Comparison of ENCODE assay signal across 18 cellular contexts in the genomic region with DNA sequence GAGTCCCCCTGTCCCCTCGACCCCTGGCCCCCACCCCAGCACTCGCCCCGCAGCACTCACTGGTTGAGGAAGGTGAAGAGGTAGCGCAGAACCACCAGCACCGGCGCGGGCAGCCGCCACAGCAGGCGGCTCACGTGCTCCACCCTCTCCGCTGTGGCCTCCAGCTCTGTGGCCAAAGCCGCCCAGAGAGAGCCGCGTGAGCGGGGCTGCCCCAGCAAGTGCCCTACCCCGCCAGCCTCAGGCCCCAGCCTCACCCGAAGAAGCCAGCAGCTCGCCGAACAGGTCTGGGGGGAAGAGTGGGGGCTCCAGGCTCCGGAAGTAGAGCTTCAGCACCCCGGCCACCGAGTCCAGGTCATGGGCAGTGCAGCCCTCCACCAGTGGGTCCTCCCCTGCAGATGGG. TPM values are rescaled to one million over a fixed set of nuclear protein-coding genes. Genes with fewer than 3 reads are reported as not detected.
DNase-seq lines count a peak whose midpoint lies in the region; ATAC-seq, FAIRE-seq and TF ChIP-seq lines count a peak whose summit lies in the region.
"Had no signal": no experiment of that assay in that cellular context is flagged by ENCODE, and none has a peak within 500 bp of the region (broad histone marks: within the 10 kb centered on the region; RNA-seq: fewer than 3 reads in every experiment).

No MANE protein-coding gene starts in this region.

- H3K36me3 ChIP-seq in K562 (ENCODE audit: control insufficient read depth, insufficient read depth, low read length): peaks cover 18% of the 10 kb centered on the region; the same call in 2 of the 3 replicates
- H3K36me3 ChIP-seq in kidney (ENCODE audit: control insufficient read depth in 1 of 2, insufficient read depth in 2 of 2, low read length in 2 of 2): no peaks in the 10 kb centered on the region

- FAIRE-seq in K562 (lab: Jason Lieb, UNC): no peak
- FAIRE-seq in kidney (lab: Jason Lieb, UNC): no peak
- no peak for FAIRE-seq in HTR-8/SVneo (lab: Jason Lieb, UNC)
- FAIRE-seq: G401.6, GM12892, H1 had no signal

- no peak overlapping the region for H3K27ac ChIP-seq in K562 (ENCODE audit: extremely low read depth, low read depth, low read length)
- no peak overlapping the region for H3K27ac ChIP-seq in kidney (ENCODE audit: low read depth in 2 of 2, low read length in 2 of 2)
- H3K27ac ChIP-seq: GM23248 had no signal

- H3K4me1 ChIP-seq in K562 (replicated peaks in 1 of 2; ENCODE audit: control insufficient read depth in 2 of 2, insufficient read depth in 2 of 2, low read length in 2 of 2) (peaks cover 0 to 54% of the 10 kb centered on the region in 2 experiments; a peak in 3 of 5 replicates), kidney (ENCODE audit: control insufficient read depth in 1 of 2, insufficient read depth in 1 of 2, low read depth in 1 of 2, low read length in 2 of 2) (no peaks in the 10 kb centered on the region)

- no peaks in the 10 kb centered on the region for H3K79me2 ChIP-seq in K562 (ENCODE audit: control insufficient read depth, insufficient read depth, low read length)

- no peak overlapping the region for H2AFZ ChIP-seq in K562 (ENCODE audit: low read depth, low read length)
- H2AFZ ChIP-seq: GM23248 had no signal

- H3K9ac ChIP-seq in K562 (ENCODE audit: insufficient read depth in 1 of 2, low read depth in 2 of 2, low read length in 2 of 2) (no peak overlapping the region), kidney (ENCODE audit: low read length in 2 of 2) (no peak overlapping the region)
- H3K9ac ChIP-seq: GM23248 had no signal

- CTCF ChIA-PET in K562 (lab: Yijun Ruan, JAX; ENCODE audit: low intra/inter-chr PET ratio): no interaction called here

- in situ Hi-C loops in K562 (cut with MboI): no loop called here

- H3K27me3 ChIP-seq in K562 (ENCODE audit: control insufficient read depth in 2 of 2, insufficient read depth in 2 of 2, low read length in 2 of 2): no peaks in the 10 kb centered on the region

- H3K9me3 ChIP-seq in K562 (replicated peaks; ENCODE audit: control insufficient read depth, insufficient read depth, low read depth, low read length) (no peaks in the 10 kb centered on the region), kidney (ENCODE audit: control insufficient read depth in 1 of 2, low read length in 2 of 2) (no peaks in the 10 kb centered on the region)

- H3K4me2 ChIP-seq in K562 (ENCODE audit: insufficient read depth, low read length): no peak overlapping the region

- no TSS peak for BruUV-seq in K562 (replicated peaks; lab: Mats Ljungman, UMichigan)

- no peaks in the 10 kb centered on the region for H3K9me1 ChIP-seq in K562 (ENCODE audit: control insufficient read depth, insufficient read depth, low read length)

- no peak for ATAC-seq in K562

- POLR2A ChIA-PET in K562 (lab: Yijun Ruan, JAX): interaction anchor here (0.6 to 1.2 kb wide), 2 partner anchors 15 to 32 kb away, joined by 3 read pairs; no protein-coding TSS in a partner anchor

- DNase-seq in K562 (ENCODE audit: extremely low read depth in 1 of 4, low spot score in 3 of 4) (no peak), kidney (peak; percentile 76), HTR-8/SVneo (ENCODE audit: insufficient read length, low spot score) (no peak), NCI-H2227 (lab: John Stamatoyannopoulos, UW; ENCODE audit: unreplicated experiment) (no peak)
- no peak for DNase-seq in stimulated activated CD4-positive, alpha-beta T cell treated with anti-CD3 and anti-CD28 coated beads, Interleukin-15, amount 100 ng/mL, for 24 hours
- DNase-seq: CD4-positive, alpha-beta memory T cell; COR-L47; DMS79 treated with DMSO at 0.1 percent for 48 hours had no signal

- H3K4me3 ChIP-seq in K562 (no peak overlapping the region), kidney (ENCODE audit: low read length in 2 of 2) (no peak overlapping the region)
- H3K4me3 ChIP-seq: GM23248 had no signal

- WGBS in K562 (ENCODE audit: insufficient coverage, low coverage, missing lambda C conversion rate): 100% methylated on average over 4 of the region's 22 CpGs

- H4K20me1 ChIP-seq in K562 (replicated peaks; ENCODE audit: control insufficient read depth, insufficient read depth, low read length): peaks cover 5% of the 10 kb centered on the region; the same call in 1 of the 2 replicates

- TF ChIP-seq EP300 in Ishikawa (IDR thresholded peaks at IDR 0.05; ENCODE audit: borderline replicate concordance) (no peak), K562 (IDR thresholded peaks at IDR 0.05; ENCODE audit: low read length) (no peak)

- intact Hi-C loops in K562 (cut with micrococcal nuclease) (no loop called here), kidney (cut with DNase I) (no loop called here)

- no peak for TF ChIP-seq RAD21 in Ishikawa (IDR thresholded peaks at IDR 0.05; ENCODE audit: low read depth)
- TF ChIP-seq RAD21 in K562 (CRISPR knock-in tag; conservative IDR thresholded peaks at IDR 0.05 in 1 of 2, IDR thresholded peaks at IDR 0.05 in 1 of 2): no peak

- TF ChIP-seq CTCF in K562 (IDR thresholded peaks at IDR 0.05 in 2 of 3, conservative IDR thresholded peaks at IDR 0.05 in 1 of 3; ENCODE audit: insufficient read depth in 2 of 3, low read depth in 1 of 3, low read length in 3 of 3) (no peak), kidney (IDR thresholded peaks at IDR 0.05; ENCODE audit: borderline replicate concordance, extremely low read depth, insufficient read depth) (no peak)

- TF ChIP-seq POLR2A in K562 (conservative IDR thresholded peaks at IDR 0.05): no peak

RNA-seq across cellular contexts. Expression of a gene that starts 6.0 kb away (rescaled TPM):
- total RNA-seq in K562 (2011; cell fraction: chromatin; rRNA removed; ENCODE audit: low replicate concordance): not detected in 2 replicates
- total RNA-seq in K562 (2011; cell fraction: nucleolus; rRNA removed): not detected in 2 replicates
- total RNA-seq in K562 (2011; cell fraction: nucleoplasm; rRNA removed): not detected in 2 replicates
- total RNA-seq in K562 (2014; rRNA removed) (not detected in 2 replicates), K562 (2014; rRNA removed; fragmentation: Illumina TruSeq; extraction: Trizol) (not detected in 2 replicates), K562 (2015; rRNA removed; fragmentation: Illumina TruSeq; extraction: Trizol) (not detected in 2 replicates), K562 (2021) (not detected in 2 replicates), kidney (2.3 TPM)
- polyA plus RNA-seq in K562 (2011; rRNA removed) (not detected in 2 replicates), K562 (2014; fragmentation: Illumina TruSeq; extraction: Trizol) (not detected in 2 replicates), K562 (2014; fragmentation: Nextera tagmentation; extraction: Ambion mirVana) (not detected), K562 (2014; rRNA removed) (not detected in 2 replicates), kidney (ENCODE audit: insufficient read depth, low read depth, low replicate concordance) (22.1 TPM)
- polyA plus RNA-seq in K562 (2011; cell fraction: cytosol; rRNA removed): not detected in 2 replicates
- polyA plus RNA-seq in K562 (2011; cell fraction: nucleus; rRNA removed): not detected in 2 replicates
- polyA plus RNA-seq in K562 (2012): 0.56 and 0.65 TPM in 2 replicates
- not detected in 2 replicates for polyA minus RNA-seq in K562 (2011; rRNA and poly(A)+ RNA removed)
- polyA minus RNA-seq in K562 (2011; cell fraction: cytosol; rRNA and poly(A)+ RNA removed): not detected in 2 replicates
- not detected in 2 replicates for polyA minus RNA-seq in K562 (2011; cell fraction: nucleus; rRNA and poly(A)+ RNA removed)
- total RNA-seq: A673; Calu3; CD4-positive, alpha-beta memory T cell; Daoy; GM23248; H1; H7 had no signal
- polyA plus RNA-seq: BJ, GM23248 had no signal

RNA-seq across cellular contexts. Expression of a gene that starts 15.6 kb away (rescaled TPM):
- 54.8 and 157 TPM in 2 replicates for total RNA-seq in K562 (2011; cell fraction: chromatin; rRNA removed; ENCODE audit: low replicate concordance)
- total RNA-seq in K562 (2011; cell fraction: nucleolus; rRNA removed): 105 and 155 TPM in 2 replicates
- total RNA-seq in K562 (2011; cell fraction: nucleoplasm; rRNA removed): 55.0 and 81.2 TPM in 2 replicates
- total RNA-seq in K562 (2014; rRNA removed) (52.7 and 81.2 TPM in 2 replicates), K562 (2014; rRNA removed; fragmentation: Illumina TruSeq; extraction: Trizol) (3.1 and 5.5 TPM in 2 replicates), K562 (2015; rRNA removed; fragmentation: Illumina TruSeq; extraction: Trizol) (32.7 and 36.8 TPM in 2 replicates), K562 (2021) (70.5 and 81.8 TPM in 2 replicates), kidney (73.0 TPM)
- polyA plus RNA-seq in K562 (2011; rRNA removed) (9.6 and 29.7 TPM in 2 replicates), K562 (2014; fragmentation: Illumina TruSeq; extraction: Trizol) (13.5 and 40.2 TPM in 2 replicates), K562 (2014; fragmentation: Nextera tagmentation; extraction: Ambion mirVana) (1 to 10 TPM in 1 of 2 experiments, under 1 TPM in 1; 0.30 to 1.7 TPM), K562 (2014; rRNA removed) (63.7 and 77.8 TPM in 2 replicates), kidney (ENCODE audit: insufficient read depth, low read depth, low replicate concordance) (38.3 TPM)
- 21.0 and 26.6 TPM in 2 replicates for polyA plus RNA-seq in K562 (2011; cell fraction: cytosol; rRNA removed)
- 174 and 259 TPM in 2 replicates for polyA plus RNA-seq in K562 (2011; cell fraction: nucleus; rRNA removed)
- polyA plus RNA-seq in K562 (2012): 59.1 and 135 TPM in 2 replicates
- polyA minus RNA-seq in K562 (2011; rRNA and poly(A)+ RNA removed): 3.6 and 6.7 TPM in 2 replicates
- polyA minus RNA-seq in K562 (2011; cell fraction: cytosol; rRNA and poly(A)+ RNA removed): 13.5 and 33.9 TPM in 2 replicates
- 26.9 and 53.0 TPM in 2 replicates for polyA minus RNA-seq in K562 (2011; cell fraction: nucleus; rRNA and poly(A)+ RNA removed)

RNA-seq across cellular contexts. Expression of a gene that starts 24.4 kb away (rescaled TPM):
- 126 and 302 TPM in 2 replicates for total RNA-seq in K562 (2011; cell fraction: chromatin; rRNA removed; ENCODE audit: low replicate concordance)
- total RNA-seq in K562 (2011; cell fraction: nucleolus; rRNA removed): 207 and 213 TPM in 2 replicates
- total RNA-seq in K562 (2011; cell fraction: nucleoplasm; rRNA removed): 179 and 187 TPM in 2 replicates
- 152 and 196 TPM in 2 replicates for total RNA-seq in K562 (2014; rRNA removed)
- total RNA-seq in K562 (2014; rRNA removed; fragmentation: Illumina TruSeq; extraction: Trizol): 101 and 103 TPM in 2 replicates
- 134 and 146 TPM in 2 replicates for total RNA-seq in K562 (2015; rRNA removed; fragmentation: Illumina TruSeq; extraction: Trizol)
- total RNA-seq in K562 (2021): 226 and 231 TPM in 2 replicates
- 105 and 117 TPM in 2 replicates for polyA plus RNA-seq in K562 (2011; rRNA removed)
- 174 and 276 TPM in 2 replicates for polyA plus RNA-seq in K562 (2011; cell fraction: cytosol; rRNA removed)
- polyA plus RNA-seq in K562 (2011; cell fraction: nucleus; rRNA removed): 211 and 324 TPM in 2 replicates
- 177 and 213 TPM in 2 replicates for polyA plus RNA-seq in K562 (2012)
- 192 and 229 TPM in 2 replicates for polyA plus RNA-seq in K562 (2014; fragmentation: Illumina TruSeq; extraction: Trizol)
- polyA plus RNA-seq in K562 (2014; fragmentation: Nextera tagmentation; extraction: Ambion mirVana): 10 to 100 TPM; 11.1 to 26.5 TPM
- polyA plus RNA-seq in K562 (2014; rRNA removed): 250 and 277 TPM in 2 replicates
- polyA minus RNA-seq in K562 (2011; rRNA and poly(A)+ RNA removed): 45.9 and 88.5 TPM in 2 replicates
- 72.1 and 79.8 TPM in 2 replicates for polyA minus RNA-seq in K562 (2011; cell fraction: cytosol; rRNA and poly(A)+ RNA removed)
- polyA minus RNA-seq in K562 (2011; cell fraction: nucleus; rRNA and poly(A)+ RNA removed): 70.5 and 80.1 TPM in 2 replicates
- 79.3 TPM for total RNA-seq in kidney
- polyA plus RNA-seq in kidney (ENCODE audit: insufficient read depth, low read depth, low replicate concordance): 120 TPM

RNA-seq across cellular contexts. Expression of a gene that starts 24.5 kb away (rescaled TPM):
- total RNA-seq in K562 (2011; cell fraction: chromatin; rRNA removed; ENCODE audit: low replicate concordance): 1.9 and 4.7 TPM in 2 replicates
- 1.1 and 2.7 TPM in 2 replicates for total RNA-seq in K562 (2011; cell fraction: nucleolus; rRNA removed)
- 1.5 and 1.8 TPM in 2 replicates for total RNA-seq in K562 (2011; cell fraction: nucleoplasm; rRNA removed)
- total RNA-seq in K562 (2014; rRNA removed): 0.09 and 0.24 TPM in 2 replicates
- 0.10 and 0.40 TPM in 2 replicates for total RNA-seq in K562 (2014; rRNA removed; fragmentation: Illumina TruSeq; extraction: Trizol)
- 0.11 and 0.36 TPM in 2 replicates for total RNA-seq in K562 (2015; rRNA removed; fragmentation: Illumina TruSeq; extraction: Trizol)
- total RNA-seq in K562 (2021): 0.29 and 0.86 TPM in 2 replicates
- 0.15 and 0.61 TPM in 2 replicates for polyA plus RNA-seq in K562 (2011; rRNA removed)
- polyA plus RNA-seq in K562 (2011; cell fraction: cytosol; rRNA removed): 0.10 and 0.19 TPM in 2 replicates
- 1.4 and 1.7 TPM in 2 replicates for polyA plus RNA-seq in K562 (2011; cell fraction: nucleus; rRNA removed)
- 0.29 and 2.2 TPM in 2 replicates for polyA plus RNA-seq in K562 (2012)
- polyA plus RNA-seq in K562 (2014; fragmentation: Illumina TruSeq; extraction: Trizol): 0.16 and 0.21 TPM in 2 replicates
- not detected for polyA plus RNA-seq in K562 (2014; fragmentation: Nextera tagmentation; extraction: Ambion mirVana)
- polyA plus RNA-seq in K562 (2014; rRNA removed): 0.62 TPM in 1 of 2 replicates, not detected in the other
- 0.18 and 0.21 TPM in 2 replicates for polyA minus RNA-seq in K562 (2011; rRNA and poly(A)+ RNA removed)
- polyA minus RNA-seq in K562 (2011; cell fraction: cytosol; rRNA and poly(A)+ RNA removed): 3.5 TPM in 1 of 2 replicates, not detected in the other
- 0.44 and 1.1 TPM in 2 replicates for polyA minus RNA-seq in K562 (2011; cell fraction: nucleus; rRNA and poly(A)+ RNA removed)
- total RNA-seq in kidney: 71.9 TPM
- 26.1 TPM for polyA plus RNA-seq in kidney (ENCODE audit: insufficient read depth, low read depth, low replicate concordance)

RNA-seq across cellular contexts. Expression of a gene that starts 34.0 kb away (rescaled TPM):
- 14.9 and 45.4 TPM in 2 replicates for total RNA-seq in K562 (2011; cell fraction: chromatin; rRNA removed; ENCODE audit: low replicate concordance)
- 31.0 and 32.8 TPM in 2 replicates for total RNA-seq in K562 (2011; cell fraction: nucleolus; rRNA removed)
- total RNA-seq in K562 (2011; cell fraction: nucleoplasm; rRNA removed): 15.7 and 24.1 TPM in 2 replicates
- 8.4 and 9.5 TPM in 2 replicates for total RNA-seq in K562 (2014; rRNA removed)
- total RNA-seq in K562 (2014; rRNA removed; fragmentation: Illumina TruSeq; extraction: Trizol): 2.7 and 4.0 TPM in 2 replicates
- total RNA-seq in K562 (2015; rRNA removed; fragmentation: Illumina TruSeq; extraction: Trizol): 12.3 and 13.4 TPM in 2 replicates
- 9.6 and 14.8 TPM in 2 replicates for total RNA-seq in K562 (2021)
- polyA plus RNA-seq in K562 (2011; rRNA removed): 12.7 and 16.4 TPM in 2 replicates
- polyA plus RNA-seq in K562 (2011; cell fraction: cytosol; rRNA removed): 21.2 and 25.6 TPM in 2 replicates
- polyA plus RNA-seq in K562 (2011; cell fraction: nucleus; rRNA removed): 48.7 and 48.8 TPM in 2 replicates
- polyA plus RNA-seq in K562 (2012): 24.3 and 60.0 TPM in 2 replicates
- 5.6 and 7.3 TPM in 2 replicates for polyA plus RNA-seq in K562 (2014; fragmentation: Illumina TruSeq; extraction: Trizol)
- under 1 TPM in 1 of 2 experiments, not detected in 1; 0.07 TPM for polyA plus RNA-seq in K562 (2014; fragmentation: Nextera tagmentation; extraction: Ambion mirVana)
- 11.1 and 11.6 TPM in 2 replicates for polyA plus RNA-seq in K562 (2014; rRNA removed)
- 5.5 and 12.0 TPM in 2 replicates for polyA minus RNA-seq in K562 (2011; rRNA and poly(A)+ RNA removed)
- polyA minus RNA-seq in K562 (2011; cell fraction: cytosol; rRNA and poly(A)+ RNA removed): 7.0 and 13.6 TPM in 2 replicates
- polyA minus RNA-seq in K562 (2011; cell fraction: nucleus; rRNA and poly(A)+ RNA removed): 9.8 and 16.1 TPM in 2 replicates
- 22.9 TPM for total RNA-seq in kidney
- 78.2 TPM for polyA plus RNA-seq in kidney (ENCODE audit: insufficient read depth, low read depth, low replicate concordance)
- polyA plus RNA-seq: GM23248 had no signal
